Comparison of ENCODE assay signal across 2 cellular contexts in genomic region chr10:117762819-117763172, GRCh38.
TF ChIP-seq lines count a peak whose summit lies in the region.

No MANE protein-coding gene starts in this region.

TF ChIP-seq in liver, 16 proteins besides CTCF, POLR2A, EP300 and RAD21 (continued from another document):
- TF ChIP-seq ZBTB33 (IDR thresholded peaks at IDR 0.05), result no peak
- no peak for TF ChIP-seq NR2F2 (IDR thresholded peaks at IDR 0.05)
- peak; percentile 68 for TF ChIP-seq ATF3 (IDR thresholded peaks at IDR 0.05)
TF ChIP-seq in liver: peak in this region for 3.

TF ChIP-seq in HepG2, 621 proteins besides CTCF, POLR2A, EP300 and RAD21 (continued from another document):
- TF ChIP-seq ZNF512 (CRISPR knock-in tag; IDR thresholded peaks at IDR 0.05) (no peak), MIXL1 (CRISPR knock-in tag; IDR thresholded peaks at IDR 0.05) (no peak), KLF11 (CRISPR knock-in tag; IDR thresholded peaks at IDR 0.05) (no peak), SMC3 (IDR thresholded peaks at IDR 0.05; ENCODE audit: low read length) (no peak), ZNF740 (CRISPR knock-in tag; IDR thresholded peaks at IDR 0.05) (no peak), ZBTB37 (CRISPR knock-in tag; IDR thresholded peaks at IDR 0.05) (no peak), KIAA2018 (CRISPR knock-in tag; IDR thresholded peaks at IDR 0.05; ENCODE audit: borderline replicate concordance) (no peak), IRF1 (CRISPR knock-in tag; IDR thresholded peaks at IDR 0.05; ENCODE audit: low read depth) (no peak), ZNF614 (CRISPR knock-in tag; IDR thresholded peaks at IDR 0.05; ENCODE audit: borderline replicate concordance) (no peak), SMAD1 (CRISPR knock-in tag; IDR thresholded peaks at IDR 0.05; ENCODE audit: borderline replicate concordance, low read depth) (no peak), PPARG (CRISPR knock-in tag; conservative IDR thresholded peaks at IDR 0.05) (no peak), SATB2 (CRISPR knock-in tag; IDR thresholded peaks at IDR 0.05) (no peak), CHD2 (IDR thresholded peaks at IDR 0.05; ENCODE audit: low read depth, low read length) (no peak), HNRNPH1 (optimal IDR thresholded peaks at IDR 0.05; ENCODE audit: low read depth, low read length) (no peak), CCDC6 (CRISPR knock-in tag; IDR thresholded peaks at IDR 0.05) (no peak), LBX2 (CRISPR knock-in tag; IDR thresholded peaks at IDR 0.05; ENCODE audit: borderline replicate concordance) (no peak), ZNF883 (CRISPR knock-in tag; IDR thresholded peaks at IDR 0.05; ENCODE audit: not compliant biosample characterization) (no peak)
TF ChIP-seq in HepG2: peak in this region for 0.
